8 cellular contexts compared by ENCODE assay signal in genomic region chr16:78100162-78100467, GRCh38. TPM values are rescaled to one million over a fixed set of nuclear protein-coding genes. Genes with fewer than 3 reads are reported as not detected.
DNase-seq lines count a peak whose midpoint lies in the region; ATAC-seq, FAIRE-seq and TF ChIP-seq lines count a peak whose summit lies in the region.

No MANE protein-coding gene starts in this region.

- ATAC-seq in RWPE2 (ENCODE audit: low read depth) = no peak
- no peak for ATAC-seq in GM21576 (IDR thresholded peaks at IDR 0.05; ENCODE audit: unreplicated experiment)

- no peak overlapping the region for H2BK20ac ChIP-seq in H9 (ENCODE audit: low read depth, low read length, poor library complexity, severe bottlenecking)

- TF ChIP-seq POLR2A in H54 (IDR thresholded peaks at IDR 0.05; ENCODE audit: low read depth, low read length) = no peak

- H3K4me3 Mint-ChIP-seq in H9 = peak overlapping the region; percentile 86 to 88

- DNase-seq in H9 = no peak
- no peak for DNase-seq in RWPE2 (ENCODE audit: low spot score)
- no peak for DNase-seq in fibroblast of the aortic adventitia (ENCODE audit: low read depth)
- no peak for DNase-seq in germinal center (ENCODE audit: low spot score)
- DNase-seq in H54 (ENCODE audit: insufficient read length, low spot score) = no peak
- DNase-seq in NCI-H2171 treated with DMSO at 0.1 percent for 48 hours (lab: John Stamatoyannopoulos, UW) = no peak

- H3K56ac ChIP-seq in H9 (ENCODE audit: insufficient read length, low read depth, low read length) = no peak overlapping the region

- H2AK5ac ChIP-seq in H9 (ENCODE audit: insufficient read length, low read length) = no peak overlapping the region

- H4K8ac ChIP-seq in H9 (replicated peaks; ENCODE audit: insufficient read length, low read depth, low read length) = no peak overlapping the region

- no peaks in the 10 kb centered on the region for H3K4me1 ChIP-seq in H9 (ENCODE audit: insufficient read depth, low read length)
- peaks cover 10% of the 10 kb centered on the region for H3K4me1 ChIP-seq in RWPE2 (ENCODE audit: insufficient read depth, poor library complexity, severe bottlenecking)
- H3K4me1 ChIP-seq in skeletal muscle tissue (ENCODE audit: control insufficient read depth in 3 of 3, insufficient read depth in 3 of 3, low read length in 3 of 3) = peaks cover 9 to 15% (median 10%) of the 10 kb centered on the region in 3 donors

- no peaks in the 10 kb centered on the region for H4K20me1 ChIP-seq in H9 (ENCODE audit: control insufficient read depth, insufficient read depth, insufficient read length)

- H3K79me2 ChIP-seq in H9 (ENCODE audit: insufficient read depth, low read length) = no peaks in the 10 kb centered on the region

- TF ChIP-seq CTCF in H9 (conservative IDR thresholded peaks at IDR 0.05) = no peak; the same call in 2 of the 3 replicates
- TF ChIP-seq CTCF in RWPE2 (IDR thresholded peaks at IDR 0.05; ENCODE audit: poor library complexity, severe bottlenecking) = peak; percentile 67
- no peak for TF ChIP-seq CTCF in fibroblast of the aortic adventitia (IDR thresholded peaks at IDR 0.05; ENCODE audit: insufficient read depth, low read length)

- WGBS in H9 (ENCODE audit: extremely low coverage, insufficient read length, low lambda C conversion rate) = no CpG with 5 or more reads among the region's 6 CpGs

- peak overlapping the region; percentile 79 for H2AFZ ChIP-seq in H9 (ENCODE audit: low read length)

- no peak overlapping the region for H2BK12ac ChIP-seq in H9 (ENCODE audit: insufficient read length, low read depth, low read length)

- no peak overlapping the region for H3K4ac ChIP-seq in H9 (ENCODE audit: low read depth, low read length)

- H2BK120ac ChIP-seq in H9 (ENCODE audit: low read depth, low read length, poor library complexity, severe bottlenecking) = no peak overlapping the region

- no peak overlapping the region for H3K23ac ChIP-seq in H9 (ENCODE audit: insufficient read length, low read depth, low read length)

- H3K27me3 ChIP-seq in H9 (ENCODE audit: insufficient read depth, low read length) (no peaks in the 10 kb centered on the region; the same call in 1 of the 2 replicates), RWPE2 (ENCODE audit: insufficient read depth, poor library complexity, severe bottlenecking) (no peaks in the 10 kb centered on the region), skeletal muscle tissue (ENCODE audit: control insufficient read depth in 3 of 3, insufficient read depth in 3 of 3, low read length in 3 of 3) (no peaks in the 10 kb centered on the region)

- H3K79me1 ChIP-seq in H9 (ENCODE audit: insufficient read depth, low read depth, low read length, poor library complexity, severe bottlenecking) = peaks cover 5% of the 10 kb centered on the region

- FAIRE-seq in H54 (lab: Jason Lieb, UNC) = no peak

- H3K9me3 ChIP-seq in H9 (ENCODE audit: control insufficient read depth, low read depth, low read length) = no peaks in the 10 kb centered on the region
- H3K9me3 ChIP-seq in RWPE2 (ENCODE audit: severe bottlenecking) = no peaks in the 10 kb centered on the region
- H3K9me3 ChIP-seq in skeletal muscle tissue (ENCODE audit: control insufficient read depth in 3 of 3, low read length in 3 of 3) = peaks cover 0 to under 1% (median 0%) of the 10 kb centered on the region in 3 donors

- H3K27ac Mint-ChIP-seq in H9 = no peak overlapping the region

- H3K4me1 Mint-ChIP-seq in H9 = peaks cover 11 to 20% of the 10 kb centered on the region in 2 experiments

- H4K91ac ChIP-seq in H9 (ENCODE audit: insufficient read length, low read depth, low read length) = no peak overlapping the region

- H3K18ac ChIP-seq in H9 (ENCODE audit: insufficient read length, low read depth, low read length) = no peak overlapping the region

- no peak overlapping the region for H3K27ac ChIP-seq in H9 (ENCODE audit: insufficient read length, low read depth, low read length)
- peak overlapping the region; percentile 79 for H3K27ac ChIP-seq in RWPE2 (ENCODE audit: poor library complexity, severe bottlenecking)
- no peak overlapping the region for H3K27ac ChIP-seq in skeletal muscle tissue (ENCODE audit: low read depth, low read length)

- no peak overlapping the region for H2BK5ac ChIP-seq in H9 (ENCODE audit: insufficient read length, low read length)

- H3K9ac ChIP-seq in H9 (ENCODE audit: extremely low read depth, insufficient read length, low read length) = peak overlapping the region; percentile 56
- peak overlapping the region; percentile 91 to 92 (median 91) for H3K9ac ChIP-seq in skeletal muscle tissue (ENCODE audit: low read depth in 1 of 3, low read length in 3 of 3)

- H3K27me3 Mint-ChIP-seq in H9 (ENCODE audit: low read depth) = peaks cover 33% of the 10 kb centered on the region

- H3K4me3 ChIP-seq in RWPE2 (ENCODE audit: severe bottlenecking) (peak overlapping the region; percentile 58), fibroblast of the aortic adventitia (ENCODE audit: low read depth, low read length) (peak overlapping the region; percentile 98), skeletal muscle tissue (ENCODE audit: low read length in 3 of 3) (peak overlapping the region; percentile 84 to 98 (median 98))

- peak overlapping the region; percentile 77 for H3K4me2 ChIP-seq in H9 (ENCODE audit: insufficient read depth, insufficient read length, low read length)

- no peaks in the 10 kb centered on the region for H3K36me3 ChIP-seq in RWPE2 (ENCODE audit: low read depth)
- H3K36me3 ChIP-seq in skeletal muscle tissue (ENCODE audit: control insufficient read depth in 3 of 3, insufficient read depth in 3 of 3, low read length in 3 of 3) = no peaks in the 10 kb centered on the region

- H3K14ac ChIP-seq in H9 (ENCODE audit: insufficient read depth, low read length) = 0 out of 2 replicates have a peak overlapping the region, but pooled peaks have one; percentile 20

- no peak overlapping the region for H4K5ac ChIP-seq in H9 (ENCODE audit: insufficient read length, low read depth, low read length)

- H3T11ph ChIP-seq in H9 (ENCODE audit: low read length) = no peak overlapping the region

- H2BK15ac ChIP-seq in H9 (ENCODE audit: low read depth, low read length) = no peak overlapping the region

- peaks cover 0 to 2% of the 10 kb centered on the region in 2 experiments; a peak in 2 of 5 replicates for H3K9me3 Mint-ChIP-seq in H9

- H3K23me2 ChIP-seq in H9 (ENCODE audit: insufficient read length, low read depth, low read length, poor library complexity, severe bottlenecking) = peaks cover 7% of the 10 kb centered on the region

- H3K36me3 Mint-ChIP-seq in H9 (ENCODE audit: insufficient read depth in 1 of 3, low read depth in 3 of 3) = peaks cover 0 to 4% (median 3%) of the 10 kb centered on the region in 3 experiments; a peak in 2 of 7 replicates

RNA-seq across cellular contexts. Expression of gene WWOX, which starts 0.7 kb away (rescaled TPM):
- total RNA-seq in H9 (2021) (14.4 and 15.6 TPM in 2 replicates), fibroblast of the aortic adventitia (ENCODE audit: low replicate concordance) (24.2 and 92.8 TPM in 2 replicates), skeletal muscle tissue (16.7 TPM)
